8 cellular contexts compared by ENCODE assay signal in the genomic region with DNA sequence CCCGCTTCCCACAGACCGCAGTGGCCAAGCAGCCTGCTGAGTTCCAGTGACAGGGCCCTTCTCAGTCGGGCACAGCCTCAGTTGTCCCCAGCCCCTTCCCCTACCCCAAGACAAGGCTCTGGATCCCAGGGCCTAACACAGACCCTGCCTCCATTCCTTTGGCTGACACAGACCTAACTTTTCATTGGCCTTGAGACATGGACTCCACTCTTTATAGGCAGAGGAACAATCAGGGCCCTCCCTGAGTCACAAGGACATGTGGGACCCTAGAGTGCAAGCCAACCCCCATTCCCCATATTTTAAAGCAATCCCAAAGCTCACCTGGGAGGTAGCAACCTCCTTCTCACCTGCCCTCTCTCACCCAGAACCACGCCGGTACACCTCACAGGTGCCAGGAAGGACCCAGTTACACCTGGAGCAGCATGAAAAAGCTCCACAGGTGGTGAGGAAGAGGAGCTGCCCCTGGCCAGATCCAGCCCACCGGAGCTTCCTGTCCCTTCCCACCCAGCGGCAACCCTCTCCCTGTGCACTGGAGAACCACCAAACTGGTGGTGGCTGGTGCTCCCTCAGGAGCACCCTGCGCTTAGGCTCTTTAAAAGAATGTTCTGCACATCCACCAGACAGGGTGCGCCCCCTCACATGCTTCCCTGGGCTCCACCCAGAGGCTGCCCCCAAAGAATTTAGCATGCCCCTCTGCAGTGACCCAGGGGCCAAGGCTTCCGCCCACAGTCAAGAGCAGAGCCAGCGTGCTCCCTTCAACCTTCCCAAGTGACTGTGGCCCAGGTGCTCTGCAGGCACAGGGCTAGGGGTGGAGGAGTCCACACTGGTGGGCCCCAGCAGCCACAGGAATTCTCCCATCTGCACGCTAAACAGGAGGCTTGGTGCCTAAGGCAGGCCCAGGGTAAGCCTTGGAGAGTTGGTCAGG. TPM values are rescaled to one million over a fixed set of nuclear protein-coding genes. Genes with fewer than 3 reads are reported as not detected.
DNase-seq lines count a peak whose midpoint lies in the region; ATAC-seq, FAIRE-seq and TF ChIP-seq lines count a peak whose summit lies in the region.

No MANE protein-coding gene starts in this region.

- H3K9me3 ChIP-seq in K562 (replicated peaks; ENCODE audit: control insufficient read depth, insufficient read depth, low read depth, low read length): no peaks in the 10 kb centered on the region
- H3K9me3 ChIP-seq in lung (ENCODE audit: control insufficient read depth in 2 of 2, insufficient read depth in 1 of 2, low read length in 1 of 2): no peaks in the 10 kb centered on the region

- DNase-seq in activated T-cell treated with anti-CD3 and anti-CD28 coated beads, Interleukin-2, amount 50 U/mL, for 72 hours: no peak
- no peak for DNase-seq in activated T-cell treated with anti-CD3 and anti-CD28 coated beads, Interleukin-2, amount 50 U/mL, for 1 hour
- DNase-seq in K562 (ENCODE audit: extremely low read depth in 1 of 4, low spot score in 3 of 4) (no peak), lung (ENCODE audit: low spot score) (no peak), type B pancreatic cell (ENCODE audit: extremely low spot score, unreplicated experiment) (no peak), superior temporal gyrus (ENCODE audit: extremely low spot score) (no peak)

- peaks cover 3% of the 10 kb centered on the region for H3K9me1 ChIP-seq in K562 (ENCODE audit: control insufficient read depth, insufficient read depth, low read length)

- in situ Hi-C loops in K562 (cut with MboI): no loop called here

- POLR2A ChIA-PET in K562 (lab: Yijun Ruan, JAX): interaction anchor here (0.6 to 1.1 kb wide), 2 partner anchors 9 to 130 kb away, joined by 3 to 4 read pairs; no protein-coding TSS in a partner anchor

- TF ChIP-seq CTCF in K562 (IDR thresholded peaks at IDR 0.05 in 2 of 3, conservative IDR thresholded peaks at IDR 0.05 in 1 of 3; ENCODE audit: insufficient read depth in 2 of 3, low read depth in 1 of 3, low read length in 3 of 3): no peak
- no peak for TF ChIP-seq CTCF in lung (IDR thresholded peaks at IDR 0.05; ENCODE audit: control extremely low read depth, extremely low read depth)
- no peak for TF ChIP-seq CTCF in type B pancreatic cell (conservative IDR thresholded peaks at IDR 0.05)

- peaks cover 0 to 3% of the 10 kb centered on the region in 2 donors for H3K36me3 Mint-ChIP-seq in activated T-cell treated with anti-CD3 and anti-CD28 coated beads, Interleukin-2, amount 50 U/mL, for 72 hours (ENCODE audit: insufficient read depth in 2 of 2)
- no peaks in the 10 kb centered on the region for H3K36me3 Mint-ChIP-seq in type B pancreatic cell

- H3K4me3 Mint-ChIP-seq in activated T-cell treated with anti-CD3 and anti-CD28 coated beads, Interleukin-2, amount 50 U/mL, for 72 hours: peak overlapping the region; percentile 90 to 98
- H3K4me3 Mint-ChIP-seq in type B pancreatic cell: peak overlapping the region; percentile 99

- peak overlapping the region; percentile 79 to 90 for H3K9ac ChIP-seq in K562 (ENCODE audit: insufficient read depth in 1 of 2, low read depth in 2 of 2, low read length in 2 of 2)

- no peak for TF ChIP-seq RAD21 in K562 (CRISPR knock-in tag; conservative IDR thresholded peaks at IDR 0.05 in 1 of 2, IDR thresholded peaks at IDR 0.05 in 1 of 2)

- H3K36me3 ChIP-seq in K562 (ENCODE audit: control insufficient read depth, insufficient read depth, low read length): 0 out of 3 replicates have a peak, but pooled peaks cover 3% of the 10 kb centered on the region
- H3K36me3 ChIP-seq in lung (ENCODE audit: control insufficient read depth in 2 of 2, insufficient read depth in 2 of 2, low read length in 2 of 2): no peaks in the 10 kb centered on the region

- no peak overlapping the region for H3K27ac Mint-ChIP-seq in activated T-cell treated with anti-CD3 and anti-CD28 coated beads, Interleukin-2, amount 50 U/mL, for 72 hours
- peak overlapping the region; percentile 100 for H3K27ac Mint-ChIP-seq in type B pancreatic cell

- H3K27me3 Mint-ChIP-seq in activated T-cell treated with anti-CD3 and anti-CD28 coated beads, Interleukin-2, amount 50 U/mL, for 72 hours (ENCODE audit: low read depth): no peaks in the 10 kb centered on the region
- no peaks in the 10 kb centered on the region for H3K27me3 Mint-ChIP-seq in type B pancreatic cell

- no peak for FAIRE-seq in K562 (lab: Jason Lieb, UNC)

- 45% methylated on average over 10 of the region's 12 CpGs for WGBS in K562 (ENCODE audit: insufficient coverage, low coverage, missing lambda C conversion rate)
- whole genome bisulfite sequencing in lung, 2 donors: 67 to 68% methylated on average over 12 of the region's 12 CpGs

- CTCF ChIA-PET in K562 (lab: Yijun Ruan, JAX; ENCODE audit: low intra/inter-chr PET ratio): no interaction called here

- H4K20me1 ChIP-seq in K562 (replicated peaks; ENCODE audit: control insufficient read depth, insufficient read depth, low read length): 0 out of 2 replicates have a peak, but pooled peaks cover 3% of the 10 kb centered on the region

- H3K79me2 ChIP-seq in K562 (ENCODE audit: control insufficient read depth, insufficient read depth, low read length): peaks cover 60% of the 10 kb centered on the region

- TF ChIP-seq EP300 in K562 (IDR thresholded peaks at IDR 0.05; ENCODE audit: low read length): no peak

- TF ChIP-seq POLR2A in K562 (conservative IDR thresholded peaks at IDR 0.05): no peak

- H3K4me3 ChIP-seq in K562: peak overlapping the region; percentile 91; the same call in 1 of the 2 replicates
- H3K4me3 ChIP-seq in lung: no peak overlapping the region

- ATAC-seq in activated T-cell treated with anti-CD3 and anti-CD28 coated beads, Interleukin-2, amount 50 U/mL, for 72 hours (replicated peaks in 1 of 2): no peak
- no peak for ATAC-seq in K562
- ATAC-seq in lung (ENCODE audit: insufficient read depth, low FRiP score): no peak
- no peak for ATAC-seq in HG03432 (IDR thresholded peaks at IDR 0.05; ENCODE audit: unreplicated experiment)
- ATAC-seq in HG02870 (IDR thresholded peaks at IDR 0.05; ENCODE audit: unreplicated experiment): no peak

- H3K9me3 Mint-ChIP-seq in activated T-cell treated with anti-CD3 and anti-CD28 coated beads, Interleukin-2, amount 50 U/mL, for 72 hours: no peaks in the 10 kb centered on the region
- H3K9me3 Mint-ChIP-seq in type B pancreatic cell: no peaks in the 10 kb centered on the region

- intact Hi-C loops in K562 (cut with micrococcal nuclease): no loop called here

- peaks cover 31 to 87% of the 10 kb centered on the region in 2 experiments for H3K4me1 ChIP-seq in K562 (replicated peaks in 1 of 2; ENCODE audit: control insufficient read depth in 2 of 2, insufficient read depth in 2 of 2, low read length in 2 of 2)
- H3K4me1 ChIP-seq in lung (ENCODE audit: control insufficient read depth in 2 of 2, insufficient read depth in 2 of 2, low read length in 2 of 2): peaks cover 25 to 38% of the 10 kb centered on the region in 2 donors

- BruUV-seq in K562 (replicated peaks; lab: Mats Ljungman, UMichigan): no TSS peak

- H3K4me2 ChIP-seq in K562 (ENCODE audit: insufficient read depth, low read length): peak overlapping the region; percentile 89

- H3K4me1 Mint-ChIP-seq in activated T-cell treated with anti-CD3 and anti-CD28 coated beads, Interleukin-2, amount 50 U/mL, for 72 hours (ENCODE audit: low read depth): peaks cover 54% of the 10 kb centered on the region
- peaks cover 31% of the 10 kb centered on the region for H3K4me1 Mint-ChIP-seq in type B pancreatic cell (ENCODE audit: unreplicated experiment)

- H3K27ac ChIP-seq in K562 (ENCODE audit: extremely low read depth, low read depth, low read length) (peak overlapping the region; percentile 100), lung (ENCODE audit: low read depth in 1 of 2, low read length in 1 of 2) (peak overlapping the region; percentile 96 to 97)

- H3K27me3 ChIP-seq in K562 (ENCODE audit: control insufficient read depth in 2 of 2, insufficient read depth in 2 of 2, low read length in 2 of 2) (no peaks in the 10 kb centered on the region), lung (ENCODE audit: control insufficient read depth, insufficient read depth) (no peaks in the 10 kb centered on the region)

- no peak overlapping the region for H2AFZ ChIP-seq in K562 (ENCODE audit: low read depth, low read length)

TF ChIP-seq in K562, 482 proteins besides CTCF, POLR2A, EP300 and RAD21 (continues in another document):
- TF ChIP-seq CHCHD3 (CRISPR knock-in tag; IDR thresholded peaks at IDR 0.05) (no peak), PCBP2 (IDR thresholded peaks at IDR 0.05; ENCODE audit: low read depth, low read length, poor library complexity, severe bottlenecking) (no peak), POLR2B (IDR thresholded peaks at IDR 0.05; ENCODE audit: low read depth, partially characterized antibody) (no peak), ZNF263 (CRISPR knock-in tag; IDR thresholded peaks at IDR 0.05; ENCODE audit: borderline replicate concordance) (peak; percentile 82), EP400 (IDR thresholded peaks at IDR 0.05) (0 out of 2 replicates have a peak, but pooled peaks have one; percentile 15), SAFB (IDR thresholded peaks at IDR 0.05; ENCODE audit: borderline replicate concordance, low read depth, low read length) (no peak)

RNA-seq across cellular contexts. Expression of a gene that starts 3.4 kb away (rescaled TPM):
- total RNA-seq in activated T-cell treated with anti-CD3 and anti-CD28 coated beads, Interleukin-2, amount 50 U/mL, for 72 hours: 10 to 100 TPM; 23.8 to 24.3 TPM
- total RNA-seq in K562 (2011; cell fraction: chromatin; rRNA removed; ENCODE audit: low replicate concordance): 22.3 and 43.6 TPM in 2 replicates
- total RNA-seq in K562 (2011; cell fraction: nucleolus; rRNA removed): 17.0 and 19.3 TPM in 2 replicates
- 18.7 and 31.2 TPM in 2 replicates for total RNA-seq in K562 (2011; cell fraction: nucleoplasm; rRNA removed)
- total RNA-seq in K562 (2014; rRNA removed): 7.8 and 8.7 TPM in 2 replicates
- total RNA-seq in K562 (2014; rRNA removed; fragmentation: Illumina TruSeq; extraction: Trizol): 2.9 and 3.1 TPM in 2 replicates
- total RNA-seq in K562 (2015; rRNA removed; fragmentation: Illumina TruSeq; extraction: Trizol): 4.9 and 5.3 TPM in 2 replicates
- total RNA-seq in K562 (2021): 20.3 and 23.8 TPM in 2 replicates
- 3.3 and 4.9 TPM in 2 replicates for polyA plus RNA-seq in K562 (2011; rRNA removed)
- polyA plus RNA-seq in K562 (2011; cell fraction: cytosol; rRNA removed): 5.2 and 6.1 TPM in 2 replicates
- polyA plus RNA-seq in K562 (2011; cell fraction: nucleus; rRNA removed): 9.4 and 16.7 TPM in 2 replicates
- 11.9 and 12.2 TPM in 2 replicates for polyA plus RNA-seq in K562 (2012)
- polyA plus RNA-seq in K562 (2014; fragmentation: Illumina TruSeq; extraction: Trizol): 7.1 and 12.4 TPM in 2 replicates
- under 1 TPM; 0.18 to 0.21 TPM for polyA plus RNA-seq in K562 (2014; fragmentation: Nextera tagmentation; extraction: Ambion mirVana)
- polyA plus RNA-seq in K562 (2014; rRNA removed): 11.3 and 13.4 TPM in 2 replicates
- polyA minus RNA-seq in K562 (2011; rRNA and poly(A)+ RNA removed): 2.2 and 2.4 TPM in 2 replicates
- polyA minus RNA-seq in K562 (2011; cell fraction: cytosol; rRNA and poly(A)+ RNA removed): 4.2 and 5.2 TPM in 2 replicates
- polyA minus RNA-seq in K562 (2011; cell fraction: nucleus; rRNA and poly(A)+ RNA removed): 3.2 and 3.9 TPM in 2 replicates
- total RNA-seq in lung: 10 to 100 TPM; 10.2 to 47.0 TPM
- polyA plus RNA-seq in lung: 10 to 100 TPM; 11.5 to 18.1 TPM
- total RNA-seq in type B pancreatic cell (ENCODE audit: low replicate concordance): 26.9 and 32.9 TPM in 2 replicates
